In the genomic region with DNA sequence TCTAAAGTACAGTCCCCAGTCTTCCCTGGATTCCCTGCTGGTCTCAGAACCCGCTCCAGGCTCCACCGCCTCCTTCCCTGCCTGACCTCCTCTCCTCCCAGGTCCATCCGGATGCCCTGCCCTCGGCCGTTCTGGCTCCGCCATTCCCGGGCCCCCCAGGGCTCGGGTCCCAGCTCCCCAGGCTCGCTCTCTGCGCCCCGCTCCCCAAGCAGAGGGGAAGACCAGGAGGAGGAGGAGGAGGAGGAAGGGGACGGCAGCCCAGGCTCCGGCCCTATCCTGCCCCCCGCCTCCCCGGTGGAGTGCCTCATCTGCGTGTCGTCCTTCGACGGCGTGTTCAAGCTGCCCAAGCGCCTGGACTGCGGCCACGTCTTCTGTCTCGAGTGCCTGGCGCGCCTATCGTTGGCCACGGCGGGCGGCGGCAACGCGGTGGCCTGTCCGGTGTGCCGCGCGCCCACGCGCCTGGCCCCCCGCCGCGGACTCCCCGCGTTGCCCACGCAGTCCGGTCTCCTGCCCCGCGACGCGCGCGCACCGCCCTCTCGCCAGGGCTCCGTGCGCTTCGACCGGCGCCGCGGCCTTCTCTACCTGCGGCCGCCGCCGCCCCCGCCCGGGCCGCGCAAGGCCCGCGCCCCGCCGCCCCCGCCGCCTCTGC, we compare ENCODE assay signal across 14 cellular contexts. TPM values are rescaled to one million over a fixed set of nuclear protein-coding genes. Genes with fewer than 3 reads are reported as not detected.
DNase-seq lines count a peak whose midpoint lies in the region; ATAC-seq, FAIRE-seq and TF ChIP-seq lines count a peak whose summit lies in the region.
"Had no signal": no experiment of that assay in that cellular context is flagged by ENCODE, and none has a peak within 500 bp of the region (broad histone marks: within the 10 kb centered on the region; RNA-seq: fewer than 3 reads in every experiment).

No MANE protein-coding gene starts in this region.

- DNase-seq in GM23338 (ENCODE audit: low spot score) (peak; percentile 71), brain microvascular endothelial cell (no peak), left lung (no peak), D721Med (ENCODE audit: insufficient read length, low spot score) (no peak), OCI-LY7 (ENCODE audit: low spot score) (no peak)
- DNase-seq: activated T-cell treated with anti-CD3 and anti-CD28 coated beads, Interleukin-2, amount 50 U/mL, for 4 hours; gastrocnemius medialis; NCI-H1694; small intestine had no signal

- peak overlapping the region; percentile 67 for H3K4me3 Mint-ChIP-seq in GM23338
- H3K4me3 Mint-ChIP-seq: activated T-cell treated with anti-CD3 and anti-CD28 coated beads, Interleukin-2, amount 50 U/mL, for 4 hours; central memory CD8-positive, alpha-beta T cell had no signal

- in situ Hi-C loops in brain microvascular endothelial cell (cut with HindIII; ENCODE audit: low pct_ligation_motif_present, low sequenced_read_pairs): no loop called here

- no peaks in the 10 kb centered on the region for H3K9me2 ChIP-seq in GM23338 (ENCODE audit: insufficient read depth)
- H3K9me2 ChIP-seq in OCI-LY7 (ENCODE audit: insufficient read depth, low read length): no peaks in the 10 kb centered on the region

- peaks cover 19% of the 10 kb centered on the region for H3K36me3 ChIP-seq in GM23338 (ENCODE audit: insufficient read depth)
- H3K36me3 ChIP-seq in brain microvascular endothelial cell (replicated peaks): peaks cover 39% of the 10 kb centered on the region
- H3K36me3 ChIP-seq in left lung: peaks cover 3 to 43% of the 10 kb centered on the region in 2 donors
- peaks cover 60% of the 10 kb centered on the region for H3K36me3 ChIP-seq in OCI-LY7 (ENCODE audit: insufficient read depth, low read length)

- CTCF ChIA-PET in OCI-LY7 (lab: Charles Lee; ENCODE audit: unreplicated experiment): no interaction called here

- no peak overlapping the region for H3K27ac Mint-ChIP-seq in GM23338

- intact Hi-C loops in left lung (cut with DNase I) (no loop called here), OCI-LY7 (cut with micrococcal nuclease; ENCODE audit: unreplicated experiment) (no loop called here)

- BruUV-seq in OCI-LY7 (replicated peaks; lab: Mats Ljungman, UMichigan): no TSS peak

- peak overlapping the region; percentile 68 for H3K4me3 ChIP-seq in GM23338
- peak overlapping the region; percentile 22 for H3K4me3 ChIP-seq in brain microvascular endothelial cell (ENCODE audit: low read depth, low read length)
- H3K4me3 ChIP-seq in left lung: peak overlapping the region in 1 of 2 donors; percentile 14
- H3K4me3 ChIP-seq in OCI-LY7 (ENCODE audit: low read depth, low read length, poor library complexity, severe bottlenecking): no peak overlapping the region
- H3K4me3 ChIP-seq: BLaER1 treated with 17β-estradiol and CSF1 and Interleukin-3, amounts not matched to agents 10 nM and 100 nM had no signal

- peaks cover 14% of the 10 kb centered on the region for H3K4me1 Mint-ChIP-seq in GM23338

- no peak overlapping the region for H2AFZ ChIP-seq in GM23338
- H2AFZ ChIP-seq in OCI-LY7 (ENCODE audit: low read length): no peak overlapping the region

- H3K4me2 ChIP-seq in GM23338: peak overlapping the region; percentile 84
- no peak overlapping the region for H3K4me2 ChIP-seq in OCI-LY7 (ENCODE audit: low read length)
- H3K4me2 ChIP-seq: BLaER1 treated with 17β-estradiol and CSF1 and Interleukin-3, amounts not matched to agents 10 nM and 100 nM had no signal

- no peak for FAIRE-seq in D721Med (lab: Jason Lieb, UNC)
- FAIRE-seq: small intestine had no signal

- POLR2A ChIA-PET in OCI-LY7 (lab: Charles Lee): no interaction called here

- H3K4me1 ChIP-seq in GM23338 (ENCODE audit: insufficient read depth) (peaks cover 5% of the 10 kb centered on the region; the same call in 1 of the 2 replicates), left lung (peaks cover 4 to 26% of the 10 kb centered on the region in 2 donors), OCI-LY7 (ENCODE audit: insufficient read depth, low read length, poor library complexity, severe bottlenecking) (peaks cover 5% of the 10 kb centered on the region)

- H4K20me1 ChIP-seq in GM23338 (replicated peaks; ENCODE audit: insufficient read depth) (peaks cover 13% of the 10 kb centered on the region), OCI-LY7 (ENCODE audit: insufficient read depth, low read length) (peaks cover 3% of the 10 kb centered on the region; the same call in 1 of the 2 replicates)

- peaks cover 51% of the 10 kb centered on the region for H3F3A ChIP-seq in GM23338 (replicated peaks; ENCODE audit: low read depth)

- peaks cover 40% of the 10 kb centered on the region for H3K36me3 Mint-ChIP-seq in GM23338 (ENCODE audit: low read depth)

- H3K9me3 Mint-ChIP-seq in GM23338: no peaks in the 10 kb centered on the region
- H3K9me3 Mint-ChIP-seq: activated T-cell treated with anti-CD3 and anti-CD28 coated beads, Interleukin-2, amount 50 U/mL, for 4 hours; central memory CD8-positive, alpha-beta T cell had no signal

- H3K27me3 ChIP-seq in GM23338 (ENCODE audit: insufficient read depth) (peaks cover 21% of the 10 kb centered on the region), brain microvascular endothelial cell (replicated peaks) (no peaks in the 10 kb centered on the region), left lung (peaks cover 5 to 33% of the 10 kb centered on the region in 2 donors)

- H3K9me3 ChIP-seq in left lung (no peaks in the 10 kb centered on the region), OCI-LY7 (ENCODE audit: low read length) (no peaks in the 10 kb centered on the region)
- H3K9me3 ChIP-seq: BLaER1 treated with 17β-estradiol and CSF1 and Interleukin-3, amounts not matched to agents 10 nM and 100 nM; gastrocnemius medialis had no signal

- H3K27ac ChIP-seq in 22Rv1 (peak overlapping the region; percentile 82), GM23338 (ENCODE audit: low read depth) (no peak overlapping the region), brain microvascular endothelial cell (no peak overlapping the region), left lung (no peak overlapping the region), OCI-LY7 (ENCODE audit: low read depth, low read length, poor library complexity, severe bottlenecking) (no peak overlapping the region)
- H3K27ac ChIP-seq: BLaER1 treated with 17β-estradiol and CSF1 and Interleukin-3, amounts not matched to agents 10 nM and 100 nM; gastrocnemius medialis had no signal

- H3K79me2 ChIP-seq in GM23338 (replicated peaks; ENCODE audit: insufficient read depth) (peaks cover 9% of the 10 kb centered on the region), OCI-LY7 (ENCODE audit: insufficient read depth, low read depth, low read length) (peaks cover 9% of the 10 kb centered on the region; the same call in 1 of the 2 replicates)

- ATAC-seq in GM23338 (peak; percentile 62), left lung (peak; percentile 3), GM19023 (IDR thresholded peaks at IDR 0.05; ENCODE audit: unreplicated experiment) (no peak), HG02973 (IDR thresholded peaks at IDR 0.05; ENCODE audit: unreplicated experiment) (no peak)
- ATAC-seq: gastrocnemius medialis had no signal

- TF ChIP-seq CTCF in 22Rv1 (IDR thresholded peaks at IDR 0.05) (no peak), GM23338 (conservative IDR thresholded peaks at IDR 0.05; ENCODE audit: low read depth in 2 of 2) (no peak), brain microvascular endothelial cell (IDR thresholded peaks at IDR 0.05; ENCODE audit: low read depth, low read length, missing control alignments) (no peak), left lung (IDR thresholded peaks at IDR 0.05) (no peak), D721Med (IDR thresholded peaks at IDR 0.05; ENCODE audit: insufficient read depth, missing control alignments) (no peak), OCI-LY7 (conservative IDR thresholded peaks at IDR 0.05; ENCODE audit: low read length) (no peak)

- peaks cover 37% of the 10 kb centered on the region for H3K27me3 Mint-ChIP-seq in GM23338 (ENCODE audit: insufficient read depth, low read depth, poor library complexity)
- H3K27me3 Mint-ChIP-seq: central memory CD8-positive, alpha-beta T cell had no signal

TF ChIP-seq in GM23338, 12 proteins besides CTCF, POLR2A, EP300 and RAD21:
- TF ChIP-seq POLR2AphosphoS5 (IDR thresholded peaks at IDR 0.05; ENCODE audit: low read depth) (no peak), JUNB (IDR thresholded peaks at IDR 0.05; ENCODE audit: unreplicated experiment) (peak; percentile 88)
TF ChIP-seq in GM23338: peak in this region for 1.

RNA-seq across cellular contexts. Expression of a gene that starts 0.6 kb away (rescaled TPM):
- total RNA-seq in GM23338 (2014; rRNA removed; shearing (Covaris generic)): 0.87 TPM in 1 of 2 replicates, not detected in the other
- not detected in 2 replicates for polyA plus RNA-seq in GM23338 (2016; fragmentation: Nextera tagmentation; extraction: Ambion mirVana)
- total RNA-seq in left lung (1 to 10 TPM; 1.9 to 3.2 TPM), OCI-LY7 (2022) (0.77 and 1.7 TPM in 2 replicates)
- total RNA-seq in OCI-LY7 (2014; rRNA removed; shearing (Covaris generic)): 0.75 and 2.1 TPM in 2 replicates
- total RNA-seq: gastrocnemius medialis had no signal
- polyA plus RNA-seq: small intestine had no signal

RNA-seq across cellular contexts. Expression of a gene that starts 9.0 kb away (rescaled TPM):
- total RNA-seq in GM23338 (2014; rRNA removed; shearing (Covaris generic)): 2,020 and 2,111 TPM in 2 replicates
- 734 and 753 TPM in 2 replicates for polyA plus RNA-seq in GM23338 (2016; fragmentation: Nextera tagmentation; extraction: Ambion mirVana)
- total RNA-seq in left lung (1,000 to 10,000 TPM in 1 of 2 donors, 100 to 1,000 TPM in 1; 842 to 1,045 TPM), OCI-LY7 (2022) (1,573 and 1,607 TPM in 2 replicates)
- total RNA-seq in OCI-LY7 (2014; rRNA removed; shearing (Covaris generic)): 3,315 and 3,333 TPM in 2 replicates

RNA-seq across cellular contexts. Expression of a gene that starts 12.3 kb away (rescaled TPM):
- total RNA-seq in GM23338 (2014; rRNA removed; shearing (Covaris generic)): 8.1 and 9.1 TPM in 2 replicates
- polyA plus RNA-seq in GM23338 (2016; fragmentation: Nextera tagmentation; extraction: Ambion mirVana): 1.1 and 2.3 TPM in 2 replicates
- total RNA-seq in left lung (10 to 100 TPM in 1 of 2 donors, 1 to 10 TPM in 1; 7.4 to 12.7 TPM), OCI-LY7 (2022) (7.6 and 10.4 TPM in 2 replicates)
- 9.8 and 12.4 TPM in 2 replicates for total RNA-seq in OCI-LY7 (2014; rRNA removed; shearing (Covaris generic))

RNA-seq across cellular contexts. Expression of a gene that starts 15.3 kb away (rescaled TPM):
- total RNA-seq in GM23338 (2014; rRNA removed; shearing (Covaris generic)): 11.0 and 11.3 TPM in 2 replicates
- 2.2 and 3.1 TPM in 2 replicates for polyA plus RNA-seq in GM23338 (2016; fragmentation: Nextera tagmentation; extraction: Ambion mirVana)
- total RNA-seq in left lung: 1 to 10 TPM; 1.7 to 2.1 TPM
- 1.8 and 3.0 TPM in 2 replicates for total RNA-seq in OCI-LY7 (2014; rRNA removed; shearing (Covaris generic))
- 5.3 and 5.8 TPM in 2 replicates for total RNA-seq in OCI-LY7 (2022)

RNA-seq across cellular contexts. Expression of a gene that starts 33.6 kb away (rescaled TPM):
- total RNA-seq in GM23338 (2014; rRNA removed; shearing (Covaris generic)): 1.0 and 2.0 TPM in 2 replicates
- 0.44 and 0.61 TPM in 2 replicates for polyA plus RNA-seq in GM23338 (2016; fragmentation: Nextera tagmentation; extraction: Ambion mirVana)
- total RNA-seq in left lung (1 to 10 TPM in 1 of 2 donors, under 1 TPM in 1; 0.76 to 1.2 TPM), OCI-LY7 (2022) (4.5 and 6.1 TPM in 2 replicates)
- total RNA-seq in OCI-LY7 (2014; rRNA removed; shearing (Covaris generic)): 2.8 and 3.6 TPM in 2 replicates

Comparison
In these comparisons a context has a peak if more than half of its experiments do, and no peak if none do; other contexts are left out.
1. ATAC-seq: peak in GM23338 (single experiment) and left lung (single experiment); none in GM19023 (single experiment) and HG02973 (single experiment).